Comparison of ENCODE assay signal across 1 cellular context in the genomic region with DNA sequence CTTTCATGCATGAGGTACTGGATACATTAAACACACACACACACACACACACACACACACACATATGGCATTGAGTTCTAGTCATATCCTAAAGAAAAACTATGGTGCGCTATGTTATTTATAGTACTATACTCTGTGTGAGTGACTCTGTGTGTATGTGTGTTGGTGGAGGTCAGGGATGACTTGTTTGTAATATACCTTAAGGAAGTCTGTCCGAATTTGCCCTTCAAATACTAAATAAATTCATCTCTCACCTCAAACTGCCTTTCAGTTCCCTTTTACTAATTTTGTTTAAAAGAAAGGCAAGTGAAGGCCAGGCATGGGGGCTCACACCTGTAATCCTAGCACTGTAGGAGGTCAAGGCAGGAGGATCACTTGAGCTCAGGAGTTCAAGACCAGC.
A peak's percentile ranks its signal among the peaks of the same experiment; 100 is the strongest.
TF ChIP-seq lines count a peak whose summit lies in the region.

No MANE protein-coding gene starts in this region.

TF ChIP-seq in GM12878, 131 proteins besides CTCF, POLR2A, EP300 and RAD21 (continued from another document and continues in another):
- TF ChIP-seq, protein P1, sequence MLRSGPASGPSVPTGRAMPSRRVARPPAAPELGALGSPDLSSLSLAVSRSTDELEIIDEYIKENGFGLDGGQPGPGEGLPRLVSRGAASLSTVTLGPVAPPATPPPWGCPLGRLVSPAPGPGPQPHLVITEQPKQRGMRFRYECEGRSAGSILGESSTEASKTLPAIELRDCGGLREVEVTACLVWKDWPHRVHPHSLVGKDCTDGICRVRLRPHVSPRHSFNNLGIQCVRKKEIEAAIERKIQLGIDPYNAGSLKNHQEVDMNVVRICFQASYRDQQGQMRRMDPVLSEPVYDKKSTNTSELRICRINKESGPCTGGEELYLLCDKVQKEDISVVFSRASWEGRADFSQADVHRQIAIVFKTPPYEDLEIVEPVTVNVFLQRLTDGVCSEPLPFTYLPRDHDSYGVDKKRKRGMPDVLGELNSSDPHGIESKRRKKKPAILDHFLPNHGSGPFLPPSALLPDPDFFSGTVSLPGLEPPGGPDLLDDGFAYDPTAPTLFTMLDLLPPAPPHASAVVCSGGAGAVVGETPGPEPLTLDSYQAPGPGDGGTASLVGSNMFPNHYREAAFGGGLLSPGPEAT (IDR thresholded peaks at IDR 0.05; ENCODE audit: low read depth) = peak; percentile 60; the same call in 1 of the 2 replicates
- TF ChIP-seq NR2C1 (IDR thresholded peaks at IDR 0.05) (no peak), TCF12 (IDR thresholded peaks at IDR 0.05; ENCODE audit: low read depth, low read length) (no peak), JUND (IDR thresholded peaks at IDR 0.05; ENCODE audit: low read depth, low read length) (no peak), FOXK2 (IDR thresholded peaks at IDR 0.05) (no peak), BRCA1 (IDR thresholded peaks at IDR 0.05; ENCODE audit: low read depth, low read length) (no peak), NFIC (IDR thresholded peaks at IDR 0.05; ENCODE audit: low read depth, low read length) (peak; percentile 56; the same call in 1 of the 2 replicates), NR2C2 (IDR thresholded peaks at IDR 0.05; ENCODE audit: borderline replicate concordance, control insufficient read depth, insufficient read length, low read depth) (no peak), NBN (IDR thresholded peaks at IDR 0.05) (no peak), EED (IDR thresholded peaks at IDR 0.05; ENCODE audit: low read depth) (peak; percentile 38), ZNF384 (IDR thresholded peaks at IDR 0.05; ENCODE audit: borderline replicate concordance, low read depth, low read length) (no peak), NR2F1 (conservative IDR thresholded peaks at IDR 0.05) (peak; percentile 67), LARP7 (IDR thresholded peaks at IDR 0.05) (no peak), BHLHE40 (IDR thresholded peaks at IDR 0.05; ENCODE audit: borderline replicate concordance in 1 of 2, low read depth in 2 of 2, low read length in 1 of 2) (no peak), NRF1 (conservative IDR thresholded peaks at IDR 0.05; ENCODE audit: low read depth, low read length) (no peak), SIN3A (IDR thresholded peaks at IDR 0.05; ENCODE audit: low read depth, low read length) (no peak), ETV6 (conservative IDR thresholded peaks at IDR 0.05 in 1 of 2, IDR thresholded peaks at IDR 0.05 in 1 of 2; ENCODE audit: borderline replicate concordance in 1 of 2, low read depth in 1 of 2) (no peak), IKZF2 (IDR thresholded peaks at IDR 0.05) (peak; percentile 76 to 83), PAX5 (IDR thresholded peaks at IDR 0.05; ENCODE audit: borderline replicate concordance, low read depth, low read length) (no peak), BCL11A (IDR thresholded peaks at IDR 0.05; ENCODE audit: low read depth, low read length) (0 out of 2 replicates have a peak, but pooled peaks have one; percentile 11), IRF4 (IDR thresholded peaks at IDR 0.05; ENCODE audit: low read depth, low read length) (no peak; the same call in 1 of the 2 replicates), KAT2A (conservative IDR thresholded peaks at IDR 0.05; ENCODE audit: control insufficient read depth, low read depth, low read length) (no peak), CBX3 (IDR thresholded peaks at IDR 0.05; ENCODE audit: borderline replicate concordance, low read depth) (no peak), RBBP5 (conservative IDR thresholded peaks at IDR 0.05) (no peak), ATF7 (IDR thresholded peaks at IDR 0.05; ENCODE audit: low read depth) (no peak), KLF5 (IDR thresholded peaks at IDR 0.05; ENCODE audit: partially characterized antibody) (no peak), IKZF1 (conservative IDR thresholded peaks at IDR 0.05) (peak; percentile 79), JUNB (IDR thresholded peaks at IDR 0.05) (peak; percentile 41; the same call in 1 of the 2 replicates), MYB (IDR thresholded peaks at IDR 0.05; ENCODE audit: borderline replicate concordance, low read depth, low read length) (no peak), PML (IDR thresholded peaks at IDR 0.05; ENCODE audit: low read length) (peak; percentile 50; the same call in 1 of the 2 replicates), RUNX3 (IDR thresholded peaks at IDR 0.05; ENCODE audit: low read length) (peak; percentile 82)
- TF ChIP-seq, protein P2, sequence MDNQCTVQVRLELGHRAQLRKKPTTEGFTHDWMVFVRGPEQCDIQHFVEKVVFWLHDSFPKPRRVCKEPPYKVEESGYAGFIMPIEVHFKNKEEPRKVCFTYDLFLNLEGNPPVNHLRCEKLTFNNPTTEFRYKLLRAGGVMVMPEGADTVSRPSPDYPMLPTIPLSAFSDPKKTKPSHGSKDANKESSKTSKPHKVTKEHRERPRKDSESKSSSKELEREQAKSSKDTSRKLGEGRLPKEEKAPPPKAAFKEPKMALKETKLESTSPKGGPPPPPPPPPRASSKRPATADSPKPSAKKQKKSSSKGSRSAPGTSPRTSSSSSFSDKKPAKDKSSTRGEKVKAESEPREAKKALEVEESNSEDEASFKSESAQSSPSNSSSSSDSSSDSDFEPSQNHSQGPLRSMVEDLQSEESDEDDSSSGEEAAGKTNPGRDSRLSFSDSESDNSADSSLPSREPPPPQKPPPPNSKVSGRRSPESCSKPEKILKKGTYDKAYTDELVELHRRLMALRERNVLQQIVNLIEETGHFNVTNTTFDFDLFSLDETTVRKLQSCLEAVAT (IDR thresholded peaks at IDR 0.05) = no peak
- TF ChIP-seq, protein P3, sequence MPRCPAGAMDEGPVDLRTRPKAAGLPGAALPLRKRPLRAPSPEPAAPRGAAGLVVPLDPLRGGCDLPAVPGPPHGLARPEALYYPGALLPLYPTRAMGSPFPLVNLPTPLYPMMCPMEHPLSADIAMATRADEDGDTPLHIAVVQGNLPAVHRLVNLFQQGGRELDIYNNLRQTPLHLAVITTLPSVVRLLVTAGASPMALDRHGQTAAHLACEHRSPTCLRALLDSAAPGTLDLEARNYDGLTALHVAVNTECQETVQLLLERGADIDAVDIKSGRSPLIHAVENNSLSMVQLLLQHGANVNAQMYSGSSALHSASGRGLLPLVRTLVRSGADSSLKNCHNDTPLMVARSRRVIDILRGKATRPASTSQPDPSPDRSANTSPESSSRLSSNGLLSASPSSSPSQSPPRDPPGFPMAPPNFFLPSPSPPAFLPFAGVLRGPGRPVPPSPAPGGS (IDR thresholded peaks at IDR 0.05; ENCODE audit: borderline replicate concordance, insufficient read depth, low read depth, low read length, poor library complexity, severe bottlenecking) = no peak
- TF ChIP-seq, protein P4, sequence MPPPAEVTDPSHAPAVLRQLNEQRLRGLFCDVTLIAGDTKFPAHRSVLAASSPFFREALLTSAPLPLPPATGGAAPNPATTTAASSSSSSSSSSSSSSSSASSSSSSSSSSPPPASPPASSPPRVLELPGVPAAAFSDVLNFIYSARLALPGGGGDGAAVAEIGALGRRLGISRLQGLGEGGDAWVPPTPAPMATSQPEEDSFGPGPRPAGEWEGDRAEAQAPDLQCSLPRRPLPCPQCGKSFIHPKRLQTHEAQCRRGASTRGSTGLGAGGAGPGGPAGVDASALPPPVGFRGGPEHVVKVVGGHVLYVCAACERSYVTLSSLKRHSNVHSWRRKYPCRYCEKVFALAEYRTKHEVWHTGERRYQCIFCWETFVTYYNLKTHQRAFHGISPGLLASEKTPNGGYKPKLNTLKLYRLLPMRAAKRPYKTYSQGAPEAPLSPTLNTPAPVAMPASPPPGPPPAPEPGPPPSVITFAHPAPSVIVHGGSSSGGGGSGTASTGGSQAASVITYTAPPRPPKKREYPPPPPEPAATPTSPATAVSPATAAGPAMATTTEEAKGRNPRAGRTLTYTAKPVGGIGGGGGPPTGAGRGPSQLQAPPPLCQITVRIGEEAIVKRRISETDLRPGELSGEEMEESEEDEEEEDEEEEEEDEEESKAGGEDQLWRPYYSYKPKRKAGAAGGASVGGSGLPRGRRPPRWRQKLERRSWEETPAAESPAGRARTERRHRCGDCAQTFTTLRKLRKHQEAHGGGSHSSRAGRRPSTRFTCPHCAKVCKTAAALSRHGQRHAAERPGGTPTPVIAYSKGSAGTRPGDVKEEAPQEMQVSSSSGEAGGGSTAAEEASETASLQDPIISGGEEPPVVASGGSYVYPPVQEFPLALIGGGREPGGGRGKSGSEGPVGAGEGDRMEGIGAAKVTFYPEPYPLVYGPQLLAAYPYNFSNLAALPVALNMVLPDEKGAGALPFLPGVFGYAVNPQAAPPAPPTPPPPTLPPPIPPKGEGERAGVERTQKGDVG (CRISPR knock-in tag; IDR thresholded peaks at IDR 0.05) = no peak
- TF ChIP-seq, protein P5, sequence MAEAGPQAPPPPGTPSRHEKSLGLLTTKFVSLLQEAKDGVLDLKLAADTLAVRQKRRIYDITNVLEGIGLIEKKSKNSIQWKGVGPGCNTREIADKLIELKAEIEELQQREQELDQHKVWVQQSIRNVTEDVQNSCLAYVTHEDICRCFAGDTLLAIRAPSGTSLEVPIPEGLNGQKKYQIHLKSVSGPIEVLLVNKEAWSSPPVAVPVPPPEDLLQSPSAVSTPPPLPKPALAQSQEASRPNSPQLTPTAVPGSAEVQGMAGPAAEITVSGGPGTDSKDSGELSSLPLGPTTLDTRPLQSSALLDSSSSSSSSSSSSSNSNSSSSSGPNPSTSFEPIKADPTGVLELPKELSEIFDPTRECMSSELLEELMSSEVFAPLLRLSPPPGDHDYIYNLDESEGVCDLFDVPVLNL (IDR thresholded peaks at IDR 0.05; ENCODE audit: low read depth, low read length) = no peak
- TF ChIP-seq, protein P6, sequence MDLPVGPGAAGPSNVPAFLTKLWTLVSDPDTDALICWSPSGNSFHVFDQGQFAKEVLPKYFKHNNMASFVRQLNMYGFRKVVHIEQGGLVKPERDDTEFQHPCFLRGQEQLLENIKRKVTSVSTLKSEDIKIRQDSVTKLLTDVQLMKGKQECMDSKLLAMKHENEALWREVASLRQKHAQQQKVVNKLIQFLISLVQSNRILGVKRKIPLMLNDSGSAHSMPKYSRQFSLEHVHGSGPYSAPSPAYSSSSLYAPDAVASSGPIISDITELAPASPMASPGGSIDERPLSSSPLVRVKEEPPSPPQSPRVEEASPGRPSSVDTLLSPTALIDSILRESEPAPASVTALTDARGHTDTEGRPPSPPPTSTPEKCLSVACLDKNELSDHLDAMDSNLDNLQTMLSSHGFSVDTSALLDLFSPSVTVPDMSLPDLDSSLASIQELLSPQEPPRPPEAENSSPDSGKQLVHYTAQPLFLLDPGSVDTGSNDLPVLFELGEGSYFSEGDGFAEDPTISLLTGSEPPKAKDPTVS (IDR thresholded peaks at IDR 0.05; ENCODE audit: low read depth, low read length) = no peak
- TF ChIP-seq, protein P7, sequence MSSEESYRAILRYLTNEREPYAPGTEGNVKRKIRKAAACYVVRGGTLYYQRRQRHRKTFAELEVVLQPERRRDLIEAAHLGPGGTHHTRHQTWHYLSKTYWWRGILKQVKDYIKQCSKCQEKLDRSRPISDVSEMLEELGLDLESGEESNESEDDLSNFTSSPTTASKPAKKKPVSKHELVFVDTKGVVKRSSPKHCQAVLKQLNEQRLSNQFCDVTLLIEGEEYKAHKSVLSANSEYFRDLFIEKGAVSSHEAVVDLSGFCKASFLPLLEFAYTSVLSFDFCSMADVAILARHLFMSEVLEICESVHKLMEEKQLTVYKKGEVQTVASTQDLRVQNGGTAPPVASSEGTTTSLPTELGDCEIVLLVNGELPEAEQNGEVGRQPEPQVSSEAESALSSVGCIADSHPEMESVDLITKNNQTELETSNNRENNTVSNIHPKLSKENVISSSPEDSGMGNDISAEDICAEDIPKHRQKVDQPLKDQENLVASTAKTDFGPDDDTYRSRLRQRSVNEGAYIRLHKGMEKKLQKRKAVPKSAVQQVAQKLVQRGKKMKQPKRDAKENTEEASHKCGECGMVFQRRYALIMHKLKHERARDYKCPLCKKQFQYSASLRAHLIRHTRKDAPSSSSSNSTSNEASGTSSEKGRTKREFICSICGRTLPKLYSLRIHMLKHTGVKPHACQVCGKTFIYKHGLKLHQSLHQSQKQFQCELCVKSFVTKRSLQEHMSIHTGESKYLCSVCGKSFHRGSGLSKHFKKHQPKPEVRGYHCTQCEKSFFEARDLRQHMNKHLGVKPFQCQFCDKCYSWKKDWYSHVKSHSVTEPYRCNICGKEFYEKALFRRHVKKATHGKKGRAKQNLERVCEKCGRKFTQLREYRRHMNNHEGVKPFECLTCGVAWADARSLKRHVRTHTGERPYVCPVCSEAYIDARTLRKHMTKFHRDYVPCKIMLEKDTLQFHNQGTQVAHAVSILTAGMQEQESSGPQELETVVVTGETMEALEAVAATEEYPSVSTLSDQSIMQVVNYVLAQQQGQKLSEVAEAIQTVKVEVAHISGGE (CRISPR knock-in tag; IDR thresholded peaks at IDR 0.05) = no peak
- TF ChIP-seq, protein P8, sequence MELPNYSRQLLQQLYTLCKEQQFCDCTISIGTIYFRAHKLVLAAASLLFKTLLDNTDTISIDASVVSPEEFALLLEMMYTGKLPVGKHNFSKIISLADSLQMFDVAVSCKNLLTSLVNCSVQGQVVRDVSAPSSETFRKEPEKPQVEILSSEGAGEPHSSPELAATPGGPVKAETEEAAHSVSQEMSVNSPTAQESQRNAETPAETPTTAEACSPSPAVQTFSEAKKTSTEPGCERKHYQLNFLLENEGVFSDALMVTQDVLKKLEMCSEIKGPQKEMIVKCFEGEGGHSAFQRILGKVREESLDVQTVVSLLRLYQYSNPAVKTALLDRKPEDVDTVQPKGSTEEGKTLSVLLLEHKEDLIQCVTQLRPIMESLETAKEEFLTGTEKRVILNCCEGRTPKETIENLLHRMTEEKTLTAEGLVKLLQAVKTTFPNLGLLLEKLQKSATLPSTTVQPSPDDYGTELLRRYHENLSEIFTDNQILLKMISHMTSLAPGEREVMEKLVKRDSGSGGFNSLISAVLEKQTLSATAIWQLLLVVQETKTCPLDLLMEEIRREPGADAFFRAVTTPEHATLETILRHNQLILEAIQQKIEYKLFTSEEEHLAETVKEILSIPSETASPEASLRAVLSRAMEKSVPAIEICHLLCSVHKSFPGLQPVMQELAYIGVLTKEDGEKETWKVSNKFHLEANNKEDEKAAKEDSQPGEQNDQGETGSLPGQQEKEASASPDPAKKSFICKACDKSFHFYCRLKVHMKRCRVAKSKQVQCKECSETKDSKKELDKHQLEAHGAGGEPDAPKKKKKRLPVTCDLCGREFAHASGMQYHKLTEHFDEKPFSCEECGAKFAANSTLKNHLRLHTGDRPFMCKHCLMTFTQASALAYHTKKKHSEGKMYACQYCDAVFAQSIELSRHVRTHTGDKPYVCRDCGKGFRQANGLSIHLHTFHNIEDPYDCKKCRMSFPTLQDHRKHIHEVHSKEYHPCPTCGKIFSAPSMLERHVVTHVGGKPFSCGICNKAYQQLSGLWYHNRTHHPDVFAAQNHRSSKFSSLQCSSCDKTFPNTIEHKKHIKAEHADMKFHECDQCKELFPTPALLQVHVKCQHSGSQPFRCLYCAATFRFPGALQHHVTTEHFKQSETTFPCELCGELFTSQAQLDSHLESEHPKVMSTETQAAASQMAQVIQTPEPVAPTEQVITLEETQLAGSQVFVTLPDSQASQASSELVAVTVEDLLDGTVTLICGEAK (IDR thresholded peaks at IDR 0.05; ENCODE audit: borderline replicate concordance) = no peak
- TF ChIP-seq, protein P9, sequence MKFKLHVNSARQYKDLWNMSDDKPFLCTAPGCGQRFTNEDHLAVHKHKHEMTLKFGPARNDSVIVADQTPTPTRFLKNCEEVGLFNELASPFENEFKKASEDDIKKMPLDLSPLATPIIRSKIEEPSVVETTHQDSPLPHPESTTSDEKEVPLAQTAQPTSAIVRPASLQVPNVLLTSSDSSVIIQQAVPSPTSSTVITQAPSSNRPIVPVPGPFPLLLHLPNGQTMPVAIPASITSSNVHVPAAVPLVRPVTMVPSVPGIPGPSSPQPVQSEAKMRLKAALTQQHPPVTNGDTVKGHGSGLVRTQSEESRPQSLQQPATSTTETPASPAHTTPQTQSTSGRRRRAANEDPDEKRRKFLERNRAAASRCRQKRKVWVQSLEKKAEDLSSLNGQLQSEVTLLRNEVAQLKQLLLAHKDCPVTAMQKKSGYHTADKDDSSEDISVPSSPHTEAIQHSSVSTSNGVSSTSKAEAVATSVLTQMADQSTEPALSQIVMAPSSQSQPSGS (IDR thresholded peaks at IDR 0.05; ENCODE audit: low read length) = peak; percentile 67
